In genomic region chr19:3186891-3187661, GRCh38 we compare ENCODE assay signal across 2 cellular contexts.
TF ChIP-seq lines count a peak whose summit lies in the region.

No MANE protein-coding gene starts in this region.

TF ChIP-seq in SK-N-SH, 30 proteins besides CTCF, POLR2A, EP300 and RAD21 (continued from another document):
- TF ChIP-seq USF2 (IDR thresholded peaks at IDR 0.05; ENCODE audit: borderline replicate concordance, low read depth, low read length) (no peak), ZBTB33 (IDR thresholded peaks at IDR 0.05; ENCODE audit: borderline replicate concordance, low read depth) (no peak), TEAD4 (IDR thresholded peaks at IDR 0.05; ENCODE audit: borderline replicate concordance, insufficient read depth) (no peak), MEF2A (IDR thresholded peaks at IDR 0.05; ENCODE audit: borderline replicate concordance, low read depth) (no peak), ELF1 (IDR thresholded peaks at IDR 0.05) (no peak), POLR2AphosphoS5 (IDR thresholded peaks at IDR 0.05; ENCODE audit: low read depth, low read length) (no peak), IRF3 (IDR thresholded peaks at IDR 0.05; ENCODE audit: low read depth, low read length) (no peak), GABPA (IDR thresholded peaks at IDR 0.05; ENCODE audit: low read depth) (no peak), YY1 (IDR thresholded peaks at IDR 0.05; ENCODE audit: low read depth) (no peak)
- TF ChIP-seq, protein P1, sequence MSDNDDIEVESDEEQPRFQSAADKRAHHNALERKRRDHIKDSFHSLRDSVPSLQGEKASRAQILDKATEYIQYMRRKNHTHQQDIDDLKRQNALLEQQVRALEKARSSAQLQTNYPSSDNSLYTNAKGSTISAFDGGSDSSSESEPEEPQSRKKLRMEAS (IDR thresholded peaks at IDR 0.05; ENCODE audit: low read depth) = no peak

TF ChIP-seq in SK-N-SH treated with all-trans-retinoic acid at 6 μM for 48 hours, 23 proteins besides CTCF, POLR2A, EP300 and RAD21 (continued from another document):
- TF ChIP-seq, protein P2, sequence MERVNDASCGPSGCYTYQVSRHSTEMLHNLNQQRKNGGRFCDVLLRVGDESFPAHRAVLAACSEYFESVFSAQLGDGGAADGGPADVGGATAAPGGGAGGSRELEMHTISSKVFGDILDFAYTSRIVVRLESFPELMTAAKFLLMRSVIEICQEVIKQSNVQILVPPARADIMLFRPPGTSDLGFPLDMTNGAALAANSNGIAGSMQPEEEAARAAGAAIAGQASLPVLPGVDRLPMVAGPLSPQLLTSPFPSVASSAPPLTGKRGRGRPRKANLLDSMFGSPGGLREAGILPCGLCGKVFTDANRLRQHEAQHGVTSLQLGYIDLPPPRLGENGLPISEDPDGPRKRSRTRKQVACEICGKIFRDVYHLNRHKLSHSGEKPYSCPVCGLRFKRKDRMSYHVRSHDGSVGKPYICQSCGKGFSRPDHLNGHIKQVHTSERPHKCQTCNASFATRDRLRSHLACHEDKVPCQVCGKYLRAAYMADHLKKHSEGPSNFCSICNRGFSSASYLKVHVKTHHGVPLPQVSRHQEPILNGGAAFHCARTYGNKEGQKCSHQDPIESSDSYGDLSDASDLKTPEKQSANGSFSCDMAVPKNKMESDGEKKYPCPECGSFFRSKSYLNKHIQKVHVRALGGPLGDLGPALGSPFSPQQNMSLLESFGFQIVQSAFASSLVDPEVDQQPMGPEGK (CRISPR knock-in tag; IDR thresholded peaks at IDR 0.05; ENCODE audit: borderline replicate concordance) = no peak
- no peak for TF ChIP-seq ESRRG (CRISPR knock-in tag; IDR thresholded peaks at IDR 0.05)
- no peak for TF ChIP-seq CSDC2 (CRISPR knock-in tag; IDR thresholded peaks at IDR 0.05)
- no peak for TF ChIP-seq BACH2 (CRISPR knock-in tag; IDR thresholded peaks at IDR 0.05; ENCODE audit: borderline replicate concordance)
- no peak for TF ChIP-seq POU6F1 (CRISPR knock-in tag; IDR thresholded peaks at IDR 0.05; ENCODE audit: borderline replicate concordance, low read depth)
- no peak for TF ChIP-seq ZNF70 (CRISPR knock-in tag; IDR thresholded peaks at IDR 0.05)
- no peak for TF ChIP-seq PPARA (CRISPR knock-in tag; IDR thresholded peaks at IDR 0.05; ENCODE audit: borderline replicate concordance)
- no peak for TF ChIP-seq ZNF565 (CRISPR knock-in tag; conservative IDR thresholded peaks at IDR 0.05; ENCODE audit: low read depth)
- TF ChIP-seq TOX (CRISPR knock-in tag; IDR thresholded peaks at IDR 0.05; ENCODE audit: borderline replicate concordance) = no peak
- TF ChIP-seq, protein P3, sequence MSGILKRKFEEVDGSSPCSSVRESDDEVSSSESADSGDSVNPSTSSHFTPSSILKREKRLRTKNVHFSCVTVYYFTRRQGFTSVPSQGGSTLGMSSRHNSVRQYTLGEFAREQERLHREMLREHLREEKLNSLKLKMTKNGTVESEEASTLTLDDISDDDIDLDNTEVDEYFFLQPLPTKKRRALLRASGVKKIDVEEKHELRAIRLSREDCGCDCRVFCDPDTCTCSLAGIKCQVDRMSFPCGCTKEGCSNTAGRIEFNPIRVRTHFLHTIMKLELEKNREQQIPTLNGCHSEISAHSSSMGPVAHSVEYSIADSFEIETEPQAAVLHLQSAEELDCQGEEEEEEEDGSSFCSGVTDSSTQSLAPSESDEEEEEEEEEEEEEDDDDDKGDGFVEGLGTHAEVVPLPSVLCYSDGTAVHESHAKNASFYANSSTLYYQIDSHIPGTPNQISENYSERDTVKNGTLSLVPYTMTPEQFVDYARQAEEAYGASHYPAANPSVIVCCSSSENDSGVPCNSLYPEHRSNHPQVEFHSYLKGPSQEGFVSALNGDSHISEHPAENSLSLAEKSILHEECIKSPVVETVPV (CRISPR knock-in tag; IDR thresholded peaks at IDR 0.05) = no peak
- TF ChIP-seq OSR1 (CRISPR knock-in tag; IDR thresholded peaks at IDR 0.05) = no peak
- TF ChIP-seq SNAI2 (CRISPR knock-in tag; IDR thresholded peaks at IDR 0.05) = no peak
- no peak for TF ChIP-seq GLIS3 (CRISPR knock-in tag; IDR thresholded peaks at IDR 0.05)
- no peak for TF ChIP-seq ZFP30 (CRISPR knock-in tag; IDR thresholded peaks at IDR 0.05)
- TF ChIP-seq TCF4 (CRISPR knock-in tag; IDR thresholded peaks at IDR 0.05; ENCODE audit: borderline replicate concordance) = no peak
- TF ChIP-seq, protein P4, sequence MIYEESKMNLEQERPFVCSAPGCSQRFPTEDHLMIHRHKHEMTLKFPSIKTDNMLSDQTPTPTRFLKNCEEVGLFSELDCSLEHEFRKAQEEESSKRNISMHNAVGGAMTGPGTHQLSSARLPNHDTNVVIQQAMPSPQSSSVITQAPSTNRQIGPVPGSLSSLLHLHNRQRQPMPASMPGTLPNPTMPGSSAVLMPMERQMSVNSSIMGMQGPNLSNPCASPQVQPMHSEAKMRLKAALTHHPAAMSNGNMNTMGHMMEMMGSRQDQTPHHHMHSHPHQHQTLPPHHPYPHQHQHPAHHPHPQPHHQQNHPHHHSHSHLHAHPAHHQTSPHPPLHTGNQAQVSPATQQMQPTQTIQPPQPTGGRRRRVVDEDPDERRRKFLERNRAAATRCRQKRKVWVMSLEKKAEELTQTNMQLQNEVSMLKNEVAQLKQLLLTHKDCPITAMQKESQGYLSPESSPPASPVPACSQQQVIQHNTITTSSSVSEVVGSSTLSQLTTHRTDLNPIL (CRISPR knock-in tag; IDR thresholded peaks at IDR 0.05; ENCODE audit: low read depth) = no peak
